ENCODE assay signal across 8 cellular contexts in the genomic region with DNA sequence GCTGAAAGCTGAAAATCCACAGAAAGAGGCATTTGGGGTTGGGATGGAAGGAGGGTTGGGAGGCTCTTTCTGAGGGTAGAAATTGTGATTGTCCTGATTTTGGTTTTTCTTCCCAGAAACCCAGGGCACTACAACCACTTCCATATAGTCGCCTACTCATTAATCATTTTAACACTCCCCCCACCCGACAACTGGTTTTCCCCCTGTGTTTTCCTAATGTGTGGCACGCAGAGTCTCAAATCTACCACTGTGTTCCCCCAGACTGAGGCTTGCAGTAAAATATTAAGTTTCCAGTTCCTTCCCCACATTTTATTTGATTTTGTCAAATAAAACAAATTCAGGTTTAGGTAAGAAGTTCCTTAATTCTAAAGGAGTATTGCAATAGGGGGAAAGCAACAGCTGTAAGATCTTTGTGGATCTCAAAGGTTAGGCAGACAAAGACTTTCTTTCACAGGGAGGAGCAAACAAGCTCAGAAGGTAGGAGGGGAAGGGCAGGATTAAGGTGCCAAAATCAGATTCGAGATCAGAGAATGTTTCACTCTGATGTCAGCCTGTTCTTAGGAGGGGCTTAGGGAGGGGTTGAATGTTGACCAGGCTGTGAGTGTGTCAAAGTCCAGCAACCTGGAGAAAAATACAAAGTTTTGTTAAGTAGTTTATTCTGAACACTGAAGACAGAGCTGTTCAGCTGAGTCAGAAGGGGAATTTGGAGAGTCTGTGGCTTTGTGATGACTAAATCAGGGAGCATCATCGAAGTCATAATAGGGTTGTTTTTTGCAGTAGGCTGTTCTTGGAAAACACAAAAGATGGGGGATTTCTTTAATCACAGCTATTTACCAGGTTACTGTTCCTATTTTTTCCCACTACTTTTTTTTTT. TPM values are rescaled to one million over a fixed set of nuclear protein-coding genes. Genes with fewer than 3 reads are reported as not detected.
A peak's percentile ranks its signal among the peaks of the same experiment; 100 is the strongest.
DNase-seq lines count a peak whose midpoint lies in the region; ATAC-seq, FAIRE-seq and TF ChIP-seq lines count a peak whose summit lies in the region.

No MANE protein-coding gene starts in this region.

- peak; percentile 47 for ATAC-seq in HG02571 (IDR thresholded peaks at IDR 0.05; ENCODE audit: unreplicated experiment)
- ATAC-seq in GM12878, result peak; percentile 62

- peak overlapping the region; percentile 99 for H3K27ac ChIP-seq in GM12878 (ENCODE audit: control insufficient read depth, insufficient read depth)

- H3K4me2 ChIP-seq in GM12878 (ENCODE audit: control insufficient read depth, insufficient read depth), result peak overlapping the region; percentile 77

- under 1% methylated on average over 5 of the region's 5 CpGs for WGBS in GM12878 (ENCODE audit: insufficient coverage, insufficient replicate concordance, low lambda C conversion rate, missing lambda C conversion rate)

- SMC1A ChIA-PET in GM12878 (lab: Charles Lee; ENCODE audit: uncharacterized antibody, unreplicated experiment), result interaction anchor here (0.8 to 6.1 kb wide), 5 partner anchors 10 to 437 kb away, joined by 3 to 37 read pairs (median 4); a partner anchor contains a TSS

- CTCF ChIA-PET in GM12878 (lab: Yijun Ruan, JAX), result interaction anchor here (0.6 to 2.8 kb wide), 9 partner anchors 9 to 735 kb away, joined by 3 to 17 read pairs (median 4); no protein-coding TSS in a partner anchor

- intact Hi-C loops in GM12878 (cut with micrococcal nuclease; ENCODE audit: unreplicated experiment), result loop anchor here (10.0 kb wide), 4 partner anchors 522 to 922 kb away; a partner anchor contains a TSS

- no peak for TF ChIP-seq POLR2A in GM12878 (IDR thresholded peaks at IDR 0.05; ENCODE audit: low read depth, low read length)

- H3K9me3 ChIP-seq in GM12878 (replicated peaks; ENCODE audit: control insufficient read depth, insufficient read depth, low read length) (peaks cover 20% of the 10 kb centered on the region), mucosa of stomach (ENCODE audit: control insufficient read depth, low read length) (no peaks in the 10 kb centered on the region)

- peaks cover 4% of the 10 kb centered on the region; the same call in 1 of the 2 replicates for H4K20me1 ChIP-seq in GM12878 (ENCODE audit: control insufficient read depth, insufficient read depth)

- peak overlapping the region; percentile 94 for H3K4me3 ChIP-seq in GM12878
- no peak overlapping the region for H3K4me3 ChIP-seq in mucosa of stomach (ENCODE audit: low read length)

- no peak overlapping the region for H2AFZ ChIP-seq in GM12878 (ENCODE audit: control insufficient read depth, low read depth, low read length)

- TF ChIP-seq RAD21 in GM12878 (IDR thresholded peaks at IDR 0.05; ENCODE audit: insufficient read depth, low read depth, low read length), result no peak

- POLR2A ChIA-PET in GM12878 (lab: Charles Lee), result interaction anchor here (0.6 to 2.3 kb wide), 7 partner anchors 8 to 785 kb away, joined by 3 to 9 read pairs (median 4); a partner anchor contains a TSS

- peaks cover 89% of the 10 kb centered on the region for H3K79me2 ChIP-seq in GM12878 (ENCODE audit: control insufficient read depth, insufficient read depth, low read length)

- peak; percentile 96 to 97 for TF ChIP-seq EP300 in GM12878 (IDR thresholded peaks at IDR 0.05; ENCODE audit: borderline replicate concordance in 1 of 2, control insufficient read depth in 1 of 2, low read depth in 2 of 2, low read length in 2 of 2)

- FAIRE-seq in GM18507 (lab: Jason Lieb, UNC) (peak; percentile 87), GM12878 (lab: Jason Lieb, UNC) (peak; percentile 81)

- no peaks in the 10 kb centered on the region for H3K27me3 ChIP-seq in GM12878 (replicated peaks in 1 of 2; ENCODE audit: control insufficient read depth in 2 of 2, insufficient read depth in 2 of 2, low read length in 1 of 2)
- H3K27me3 ChIP-seq in mucosa of stomach (ENCODE audit: control insufficient read depth, insufficient read depth, low read length), result no peaks in the 10 kb centered on the region

- DNase-seq in GM18507 (ENCODE audit: extremely low spot score, insufficient read length, low read depth) (peak; percentile 22), MV-4-11 (lab: John Stamatoyannopoulos, UW) (peak; percentile 58), GM12878 (ENCODE audit: low read depth, low spot score) (peak; percentile 94), GOT3 (lab: John Stamatoyannopoulos, UW) (no peak), NCI-H1436 (lab: John Stamatoyannopoulos, UW) (no peak), putamen (ENCODE audit: low spot score) (no peak)

- H3K4me1 ChIP-seq in GM12878 (ENCODE audit: control insufficient read depth, insufficient read depth, low read length) (peaks cover 22% of the 10 kb centered on the region), mucosa of stomach (ENCODE audit: control insufficient read depth, insufficient read depth, low read length) (peaks cover 58% of the 10 kb centered on the region)

- RAD21 ChIA-PET in GM12878 (lab: Charles Lee; ENCODE audit: unreplicated experiment), result interaction anchor here (0.6 to 1.8 kb wide), 8 partner anchors 8 to 735 kb away, joined by 3 to 12 read pairs (median 3); a partner anchor contains a TSS

- in situ Hi-C loops in GM12878 (cut with MboI), result loop anchor here (10.0 to 25.0 kb wide), 11 partner anchors 58 to 1790 kb away; a partner anchor contains a TSS

- H3K36me3 ChIP-seq in GM12878 (ENCODE audit: control insufficient read depth in 2 of 2, insufficient read depth in 2 of 2, low read length in 1 of 2), result peaks cover 5 to 32% of the 10 kb centered on the region in 2 experiments
- H3K36me3 ChIP-seq in mucosa of stomach (ENCODE audit: control insufficient read depth, insufficient read depth, low read length), result no peaks in the 10 kb centered on the region

- peak overlapping the region; percentile 97 for H3K9ac ChIP-seq in GM12878 (ENCODE audit: control insufficient read depth, insufficient read depth, low read length)
- H3K9ac ChIP-seq in mucosa of stomach (ENCODE audit: low read length), result peak overlapping the region; percentile 35

- TF ChIP-seq CTCF in GM12878 (IDR thresholded peaks at IDR 0.05 in 2 of 3, conservative IDR thresholded peaks at IDR 0.05 in 1 of 3; ENCODE audit: control insufficient read depth in 2 of 3, extremely low read depth in 1 of 3, insufficient read depth in 1 of 3, low read depth in 3 of 3, low read length in 3 of 3), result no peak

- BruUV-seq in GM12878 (replicated peaks; lab: Mats Ljungman, UMichigan), result TSS peak; percentile 92

TF ChIP-seq in GM12878, 131 proteins besides CTCF, POLR2A, EP300 and RAD21 (continues in another document):
- no peak for TF ChIP-seq SIX5 (IDR thresholded peaks at IDR 0.05; ENCODE audit: low read depth, low read length, severe bottlenecking)
- TF ChIP-seq, protein P1, sequence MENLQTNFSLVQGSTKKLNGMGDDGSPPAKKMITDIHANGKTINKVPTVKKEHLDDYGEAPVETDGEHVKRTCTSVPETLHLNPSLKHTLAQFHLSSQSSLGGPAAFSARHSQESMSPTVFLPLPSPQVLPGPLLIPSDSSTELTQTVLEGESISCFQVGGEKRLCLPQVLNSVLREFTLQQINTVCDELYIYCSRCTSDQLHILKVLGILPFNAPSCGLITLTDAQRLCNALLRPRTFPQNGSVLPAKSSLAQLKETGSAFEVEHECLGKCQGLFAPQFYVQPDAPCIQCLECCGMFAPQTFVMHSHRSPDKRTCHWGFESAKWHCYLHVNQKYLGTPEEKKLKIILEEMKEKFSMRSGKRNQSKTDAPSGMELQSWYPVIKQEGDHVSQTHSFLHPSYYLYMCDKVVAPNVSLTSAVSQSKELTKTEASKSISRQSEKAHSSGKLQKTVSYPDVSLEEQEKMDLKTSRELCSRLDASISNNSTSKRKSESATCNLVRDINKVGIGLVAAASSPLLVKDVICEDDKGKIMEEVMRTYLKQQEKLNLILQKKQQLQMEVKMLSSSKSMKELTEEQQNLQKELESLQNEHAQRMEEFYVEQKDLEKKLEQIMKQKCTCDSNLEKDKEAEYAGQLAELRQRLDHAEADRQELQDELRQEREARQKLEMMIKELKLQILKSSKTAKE (IDR thresholded peaks at IDR 0.05; ENCODE audit: low read depth, poor library complexity, severe bottlenecking), result peak; percentile 95
- TF ChIP-seq FOXK2 (IDR thresholded peaks at IDR 0.05), result no peak
- no peak for TF ChIP-seq NR2C2 (IDR thresholded peaks at IDR 0.05; ENCODE audit: borderline replicate concordance, control insufficient read depth, insufficient read length, low read depth)
- no peak for TF ChIP-seq RAD51 (IDR thresholded peaks at IDR 0.05)
- TF ChIP-seq TCF12 (IDR thresholded peaks at IDR 0.05; ENCODE audit: low read depth, low read length), result 0 out of 2 replicates have a peak, but pooled peaks have one; percentile 38
- TF ChIP-seq SMAD1 (IDR thresholded peaks at IDR 0.05; ENCODE audit: low read depth, partially characterized antibody), result peak; percentile 73
- peak; percentile 85 for TF ChIP-seq RELA (IDR thresholded peaks at IDR 0.05; ENCODE audit: borderline replicate concordance, partially characterized antibody)
- peak in 1 of 2 experiments; percentile 71; a peak in 1 of 4 replicates for TF ChIP-seq SRF (IDR thresholded peaks at IDR 0.05; ENCODE audit: low read depth in 2 of 2, low read length in 2 of 2)
- peak; percentile 91 for TF ChIP-seq DPF2 (IDR thresholded peaks at IDR 0.05)
- no peak; the same call in 1 of the 2 replicates for TF ChIP-seq TCF7 (IDR thresholded peaks at IDR 0.05; ENCODE audit: borderline replicate concordance)
- peak; percentile 99 for TF ChIP-seq RUNX3 (IDR thresholded peaks at IDR 0.05; ENCODE audit: low read length)
- peak; percentile 93; the same call in 1 of the 2 replicates for TF ChIP-seq NBN (IDR thresholded peaks at IDR 0.05)
- peak; percentile 94 for TF ChIP-seq CBX5 (IDR thresholded peaks at IDR 0.05; ENCODE audit: low read depth)

RNA-seq across cellular contexts. Expression of a gene that starts 3.6 kb away (rescaled TPM):
- total RNA-seq in GM12878 (2013; cell fraction: nucleolus; rRNA removed), result 161 and 168 TPM in 2 replicates
- 27.4 and 35.1 TPM in 2 replicates for total RNA-seq in GM12878 (2014; rRNA removed)
- total RNA-seq in GM12878 (2014; rRNA removed; fragmentation: Illumina TruSeq; extraction: Trizol), result 54.6 and 57.3 TPM in 2 replicates
- total RNA-seq in GM12878 (2021), result 32.5 and 39.3 TPM in 2 replicates
- polyA plus RNA-seq in GM12878 (2011; ENCODE audit: low read depth), result 12.6 TPM
- polyA plus RNA-seq in GM12878 (2011; rRNA removed), result 50.0 and 87.3 TPM in 2 replicates
- 13.6 and 20.2 TPM in 2 replicates for polyA plus RNA-seq in GM12878 (2011; cell fraction: cytosol; rRNA removed)
- 45.7 and 52.3 TPM in 2 replicates for polyA plus RNA-seq in GM12878 (2011; cell fraction: nucleus; rRNA removed)
- polyA plus RNA-seq in GM12878 (2012), result 18.0 and 19.4 TPM in 2 replicates
- polyA plus RNA-seq in GM12878 (2014; fragmentation: Illumina TruSeq; extraction: Trizol), result 31.8 and 46.2 TPM in 2 replicates
- polyA plus RNA-seq in GM12878 (2014; fragmentation: Nextera tagmentation; extraction: Ambion mirVana), result 10 to 100 TPM; 16.3 to 18.9 TPM
- polyA plus RNA-seq in GM12878 (2014; rRNA removed), result 13.9 and 18.3 TPM in 2 replicates
- polyA plus RNA-seq in GM12878 (2016; fragmentation: Nextera tagmentation; extraction: Ambion mirVana), result 10 to 100 TPM; 28.6 to 30.7 TPM
- 72.0 and 84.8 TPM in 2 replicates for polyA minus RNA-seq in GM12878 (2011; rRNA and poly(A)+ RNA removed)
- polyA minus RNA-seq in GM12878 (2011; cell fraction: cytosol; rRNA and poly(A)+ RNA removed), result 34.0 and 41.3 TPM in 2 replicates
- 75.3 and 104 TPM in 2 replicates for polyA minus RNA-seq in GM12878 (2011; cell fraction: nucleus; rRNA and poly(A)+ RNA removed)

Comparison
In these comparisons a context has a peak if more than half of its experiments do, and no peak if none do; other contexts are left out.
1. DNase-seq: peak in GM18507 (single experiment), MV-4-11 (single experiment) and GM12878 (single experiment); none in GOT3 (single experiment), NCI-H1436 (single experiment) and putamen (single experiment).